Comparison of ENCODE assay signal across 8 cellular contexts in the genomic region with DNA sequence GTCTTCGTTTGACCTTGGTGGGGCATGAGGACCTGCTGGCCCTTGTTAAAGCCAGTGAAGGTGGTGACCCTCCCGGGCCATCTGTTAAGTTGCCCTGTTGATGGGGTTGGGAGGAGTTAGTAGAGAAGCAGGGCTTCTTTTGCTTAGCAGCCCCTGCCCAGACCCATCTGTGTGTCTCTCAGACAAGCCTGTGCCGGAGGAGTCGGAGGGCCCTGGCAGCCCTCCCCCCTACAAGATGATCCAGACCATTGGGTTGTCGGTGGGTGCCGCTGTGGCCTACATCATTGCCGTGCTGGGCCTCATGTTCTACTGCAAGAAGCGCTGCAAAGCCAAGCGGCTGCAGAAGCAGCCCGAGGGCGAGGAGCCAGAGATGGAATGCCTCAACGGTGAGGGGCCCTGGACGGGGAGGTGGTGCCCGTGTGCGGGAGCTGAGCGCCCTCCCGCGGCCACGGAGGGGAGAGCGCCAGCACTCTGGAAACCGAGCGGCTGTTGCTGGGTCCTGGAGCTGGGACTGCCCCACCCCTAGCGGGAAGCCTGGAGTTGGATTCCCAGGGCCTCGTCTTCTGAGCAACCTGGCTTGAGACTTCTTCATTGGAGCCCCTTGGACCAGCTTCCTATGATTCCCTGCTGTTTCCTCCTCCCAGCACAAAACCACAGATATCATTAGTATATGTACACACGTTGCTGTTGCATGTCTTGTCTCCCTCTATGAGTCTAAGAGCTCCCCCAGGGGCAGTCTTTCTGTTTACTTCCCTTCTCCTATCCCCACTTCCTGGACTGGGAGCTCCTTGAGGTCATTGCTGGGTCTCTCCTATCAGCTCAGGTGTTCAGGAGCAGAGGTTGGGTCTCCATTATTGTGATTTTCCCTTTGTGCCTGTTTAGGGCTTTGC.
DNase-seq lines count a peak whose midpoint lies in the region; TF ChIP-seq lines count a peak whose summit lies in the region.

No MANE protein-coding gene starts in this region.

- no peaks in the 10 kb centered on the region for H3K79me2 ChIP-seq in OCI-LY3 (ENCODE audit: low read length)

- TF ChIP-seq CTCF in OCI-LY3 (IDR thresholded peaks at IDR 0.05; ENCODE audit: low read depth, low read length): peak; percentile 97

- peak overlapping the region; percentile 81 for H3K4me2 ChIP-seq in OCI-LY3 (ENCODE audit: low read length)

- H3K9ac ChIP-seq in OCI-LY3 (ENCODE audit: low read length) (peak overlapping the region; percentile 5; the same call in 1 of the 2 replicates), muscle layer of colon (ENCODE audit: low read length) (no peak overlapping the region)

- peak; percentile 47 for DNase-seq in DMS79 treated with DMSO at 0.1 percent for 48 hours (lab: John Stamatoyannopoulos, UW)
- DNase-seq in DMS79 (lab: John Stamatoyannopoulos, UW): no peak
- peak in 72 of 76 experiments; percentile 22 to 88 (median 67) for DNase-seq in HUDEP-2 (lab: John Stamatoyannopoulos, UW; ENCODE audit: unreplicated experiment in 76 of 76)
- peak; percentile 82 for DNase-seq in activated T-cell treated with anti-CD3 and anti-CD28 coated beads for 48 hours (ENCODE audit: low read depth)
- DNase-seq in erythroblast (lab: John Stamatoyannopoulos, UW): peak; percentile 77 to 87
- DNase-seq in stimulated activated CD8-positive, alpha-beta memory T cell treated with anti-CD3 and anti-CD28 coated beads, Interleukin-4, amount 100 ng/mL, for 48 hours: peak; percentile 85

- H2AFZ ChIP-seq in OCI-LY3 (ENCODE audit: low read depth, low read length): peak overlapping the region; percentile 79

- H3K4me1 ChIP-seq in OCI-LY3 (ENCODE audit: low read length) (peaks cover 14% of the 10 kb centered on the region; the same call in 1 of the 2 replicates), muscle layer of colon (ENCODE audit: insufficient read depth, low read length) (peaks cover 11% of the 10 kb centered on the region)

- TF ChIP-seq POLR2A in erythroblast (IDR thresholded peaks at IDR 0.05; ENCODE audit: low read length): no peak

- H3K4me3 ChIP-seq in OCI-LY3 (ENCODE audit: low read length): peak overlapping the region; percentile 54
- no peak overlapping the region for H3K4me3 ChIP-seq in muscle layer of colon (ENCODE audit: low read depth in 1 of 2, low read length in 2 of 2)

- no peaks in the 10 kb centered on the region for H3K36me3 ChIP-seq in OCI-LY3 (replicated peaks; ENCODE audit: low read depth, low read length)
- H3K36me3 ChIP-seq in muscle layer of colon (ENCODE audit: insufficient read depth, low read length): no peaks in the 10 kb centered on the region

- no peak overlapping the region for H3K27ac ChIP-seq in OCI-LY3 (ENCODE audit: low read length)
- H3K27ac ChIP-seq in muscle layer of colon (ENCODE audit: low read depth, low read length): peak overlapping the region; percentile 47

- H3K9me3 ChIP-seq in OCI-LY3 (ENCODE audit: insufficient read depth, low read length): no peaks in the 10 kb centered on the region
- H3K9me3 ChIP-seq in muscle layer of colon (ENCODE audit: low read length): no peaks in the 10 kb centered on the region

- H4K20me1 ChIP-seq in OCI-LY3 (ENCODE audit: insufficient read depth, low read length): no peaks in the 10 kb centered on the region

- H3K27me3 ChIP-seq in OCI-LY3 (ENCODE audit: low read depth, low read length): peaks cover 10% of the 10 kb centered on the region; the same call in 1 of the 2 replicates
- no peaks in the 10 kb centered on the region for H3K27me3 ChIP-seq in muscle layer of colon (ENCODE audit: control insufficient read depth in 1 of 2, insufficient read depth in 2 of 2, low read length in 2 of 2)
